Comparison of ENCODE assay signal across 8 cellular contexts in genomic region chr4:40840255-40840984, GRCh38.
DNase-seq lines count a peak whose midpoint lies in the region; ATAC-seq lines count a peak whose summit lies in the region.

No MANE protein-coding gene starts in this region.

- DNase-seq in NCI-H345 (lab: John Stamatoyannopoulos, UW) (peak; percentile 47), NCI-H345 treated with DMSO at 0.1 percent for 48 hours (lab: John Stamatoyannopoulos, UW; ENCODE audit: unreplicated experiment) (no peak), epidermal melanocyte (ENCODE audit: insufficient read length, low spot score) (peak; percentile 3), COLO829 (ENCODE audit: low spot score) (no peak)
- DNase-seq in activated CD4-positive, alpha-beta T cell treated with anti-CD3 and anti-CD28 coated beads, Interleukin-2, amount 50 U/mL, for 1 hour, result no peak
- no peak for DNase-seq in stimulated activated CD4-positive, alpha-beta T cell treated with anti-CD3 and anti-CD28 coated beads, Interleukin-15, amount 100 ng/mL, for 24 hours

- ATAC-seq in GM21576 (IDR thresholded peaks at IDR 0.05; ENCODE audit: unreplicated experiment) (peak; percentile 50), HG03378 (IDR thresholded peaks at IDR 0.05; ENCODE audit: unreplicated experiment) (peak; percentile 36)

Comparison
In these comparisons a context has a peak if more than half of its experiments do, and no peak if none do; other contexts are left out.
1. DNase-seq: peak in NCI-H345 (single experiment) and epidermal melanocyte (single experiment); none in NCI-H345 treated with DMSO at 0.1 percent for 48 hours (single experiment), activated CD4-positive, alpha-beta T cell treated with anti-CD3 and anti-CD28 coated beads, Interleukin-2, amount 50 U/mL, for 1 hour (single experiment), COLO829 (single experiment) and stimulated activated CD4-positive, alpha-beta T cell treated with anti-CD3 and anti-CD28 coated beads, Interleukin-15, amount 100 ng/mL, for 24 hours (single experiment).